In the genomic region with DNA sequence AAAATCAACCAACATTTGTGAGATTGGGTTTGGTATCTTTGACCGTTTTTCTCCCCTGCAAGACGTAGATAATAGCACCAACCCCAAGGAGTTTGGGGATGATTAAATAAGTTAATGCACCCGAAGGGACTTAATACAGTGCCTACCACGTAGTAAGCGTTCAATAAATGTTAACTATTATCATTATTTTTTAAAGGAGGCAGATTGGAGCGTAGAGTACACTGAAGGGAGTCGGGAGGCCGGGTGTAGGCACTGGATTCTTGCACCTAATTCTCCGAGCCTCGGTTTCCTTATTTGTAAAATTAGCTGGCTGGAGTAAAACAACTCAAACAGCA, we compare ENCODE assay signal across 8 cellular contexts. TPM values are rescaled to one million over a fixed set of nuclear protein-coding genes. Genes with fewer than 3 reads are reported as not detected.
A peak's percentile ranks its signal among the peaks of the same experiment; 100 is the strongest.
DNase-seq lines count a peak whose midpoint lies in the region; ATAC-seq and TF ChIP-seq lines count a peak whose summit lies in the region.

No MANE protein-coding gene starts in this region.

- H3K4me3 ChIP-seq in GM12864 (ENCODE audit: low read depth, low read length) = peak overlapping the region; percentile 73
- H3K4me3 ChIP-seq in PC-3 (ENCODE audit: low read length) = peak overlapping the region; percentile 90
- H3K4me3 ChIP-seq in esophagus (ENCODE audit: low read depth in 1 of 2, low read length in 2 of 2) = peak overlapping the region; percentile 93 to 94
- peak overlapping the region; percentile 47 for H3K4me3 ChIP-seq in trophoblast cell (ENCODE audit: low read depth, low read length)

- H3K79me2 ChIP-seq in PC-3 (ENCODE audit: low read length) (peaks cover 47% of the 10 kb centered on the region), trophoblast cell (ENCODE audit: control insufficient read depth, insufficient read depth, low read length, poor library complexity) (peaks cover 12% of the 10 kb centered on the region)

- H3K36me3 ChIP-seq in PC-3 (ENCODE audit: low read depth, low read length) (no peaks in the 10 kb centered on the region), esophagus (ENCODE audit: control insufficient read depth in 2 of 2, insufficient read depth in 2 of 2, low read length in 1 of 2) (no peaks in the 10 kb centered on the region), trophoblast cell (ENCODE audit: control insufficient read depth in 1 of 2, insufficient read depth in 2 of 2, low read length in 2 of 2) (no peaks in the 10 kb centered on the region)

- H4K20me1 ChIP-seq in PC-3 (ENCODE audit: low read length) = peaks cover 31% of the 10 kb centered on the region

- WGBS in esophagus, 2 donors = 13 to 14% methylated on average over 10 of the region's 10 CpGs
- WGBS in trophoblast cell (ENCODE audit: extremely low coverage, insufficient coverage, insufficient read length) = no CpG with 5 or more reads among the region's 10 CpGs

- H2BK5ac ChIP-seq in trophoblast cell (ENCODE audit: low read depth, low read length, poor library complexity) = peak overlapping the region; percentile 21

- H3K27me3 ChIP-seq in PC-3 (ENCODE audit: low read length) = no peaks in the 10 kb centered on the region
- H3K27me3 ChIP-seq in esophagus (ENCODE audit: control insufficient read depth in 1 of 2, insufficient read depth in 2 of 2, low read length in 2 of 2) = no peaks in the 10 kb centered on the region
- H3K27me3 ChIP-seq in trophoblast cell (ENCODE audit: insufficient read depth, low read length) = no peaks in the 10 kb centered on the region

- no peaks in the 10 kb centered on the region for H3F3A ChIP-seq in PC-3 (ENCODE audit: low read length, unreplicated experiment)

- ATAC-seq in PC-3 (no peak; the same call in 1 of the 2 replicates), GM21390 (IDR thresholded peaks at IDR 0.05; ENCODE audit: unreplicated experiment) (no peak)

- CTCF ChIA-PET in PC-3 (lab: Charles Lee) = interaction anchor here (1.3 to 1.9 kb wide), 2 partner anchors 100 to 101 kb away, joined by 4 to 13 read pairs; no protein-coding TSS in a partner anchor

- DNase-seq in GM12864 (ENCODE audit: low read depth) (no peak), PC-3 (no peak), trophoblast cell (no peak), HCEC 1CT (no peak), MV-4-11 (lab: John Stamatoyannopoulos, UW) (no peak)
- DNase-seq in activated CD4-positive, alpha-beta T cell treated with anti-CD3 and anti-CD28 coated beads, Interleukin-2, amount 50 U/mL, for 4 hours = no peak

- intact Hi-C loops in PC-3 (cut with micrococcal nuclease) = loop anchor here (1.0 to 2.0 kb wide), 3 partner anchors 33 to 100 kb away; no protein-coding TSS in a partner anchor

- H3K23ac ChIP-seq in trophoblast cell (ENCODE audit: low read length) = no peak overlapping the region

- TSS peak; percentile 97 for BruUV-seq in PC-3 (replicated peaks; lab: Mats Ljungman, UMichigan)

- H2AFZ ChIP-seq in PC-3 (ENCODE audit: low read length) = peak overlapping the region; percentile 93
- peak overlapping the region; percentile 57 for H2AFZ ChIP-seq in trophoblast cell (ENCODE audit: insufficient read depth, low read length, poor library complexity)

- H3K18ac ChIP-seq in trophoblast cell (ENCODE audit: low read length) = no peak overlapping the region

- TF ChIP-seq CTCF in GM12864 (IDR thresholded peaks at IDR 0.05; ENCODE audit: low read depth, low read length, missing control alignments) (no peak), PC-3 (conservative IDR thresholded peaks at IDR 0.05; ENCODE audit: low read depth, low read length) (no peak)

- H3K9ac ChIP-seq in PC-3 (ENCODE audit: low read length) (peak overlapping the region; percentile 92), trophoblast cell (ENCODE audit: low read length) (peak overlapping the region; percentile 69)

- peak overlapping the region; percentile 77 for H4K8ac ChIP-seq in trophoblast cell (ENCODE audit: low read depth, low read length)

- no peak overlapping the region for H3K14ac ChIP-seq in trophoblast cell (ENCODE audit: low read length)

- POLR2A ChIA-PET in PC-3 (lab: Charles Lee; ENCODE audit: unreplicated experiment) = no interaction called here

- peaks cover 10% of the 10 kb centered on the region for H3K79me1 ChIP-seq in trophoblast cell (ENCODE audit: low read length)

- H2BK12ac ChIP-seq in trophoblast cell (ENCODE audit: low read length) = no peak overlapping the region

- H2AK5ac ChIP-seq in trophoblast cell (ENCODE audit: low read length) = no peak overlapping the region

- peak overlapping the region; percentile 87 for H3K4me2 ChIP-seq in PC-3 (ENCODE audit: low read length)
- H3K4me2 ChIP-seq in trophoblast cell (ENCODE audit: low read length) = peak overlapping the region; percentile 79

- H4K91ac ChIP-seq in trophoblast cell (ENCODE audit: low read depth, low read length) = no peak overlapping the region

- H3K4me1 ChIP-seq in PC-3 (ENCODE audit: insufficient read depth, low read length) (peaks cover 11% of the 10 kb centered on the region; the same call in 1 of the 2 replicates), esophagus (ENCODE audit: control insufficient read depth in 2 of 2, insufficient read depth in 2 of 2, low read length in 1 of 2) (peaks cover 0 to 2% of the 10 kb centered on the region in 2 donors), trophoblast cell (ENCODE audit: control insufficient read depth in 1 of 2, insufficient read depth in 2 of 2, low read length in 2 of 2) (peaks cover 0 to 6% of the 10 kb centered on the region in 2 experiments)

- no peak overlapping the region for H2BK120ac ChIP-seq in trophoblast cell (ENCODE audit: insufficient read depth, low read length, poor library complexity)

- H3K9me2 ChIP-seq in PC-3 (replicated peaks; ENCODE audit: low read length) = no peaks in the 10 kb centered on the region

- H3K27ac ChIP-seq in PC-3 (ENCODE audit: low read length) (no peak overlapping the region), esophagus (ENCODE audit: low read depth in 2 of 2, low read length in 1 of 2) (peak overlapping the region; percentile 69 to 89), trophoblast cell (ENCODE audit: low read depth, low read length) (no peak overlapping the region)

- no peak overlapping the region for H3K4ac ChIP-seq in trophoblast cell (ENCODE audit: low read depth, low read length)

- no peaks in the 10 kb centered on the region for H3K9me3 ChIP-seq in PC-3 (ENCODE audit: low read length)
- H3K9me3 ChIP-seq in esophagus (ENCODE audit: control insufficient read depth in 2 of 2, insufficient read depth in 1 of 2, low read depth in 1 of 2, low read length in 1 of 2) = no peaks in the 10 kb centered on the region
- H3K9me3 ChIP-seq in trophoblast cell (ENCODE audit: insufficient read depth, low read depth, low read length) = no peaks in the 10 kb centered on the region

- peak overlapping the region; percentile 41 for H4K12ac ChIP-seq in trophoblast cell (ENCODE audit: low read depth, low read length)

RNA-seq across cellular contexts. Expression of a gene that starts 0.4 kb away (rescaled TPM):
- 17.6 and 35.0 TPM in 2 replicates for total RNA-seq in PC-3 (2014; rRNA removed)
- polyA plus RNA-seq in esophagus = 1 to 10 TPM; 2.8 to 4.9 TPM
- polyA plus RNA-seq in trophoblast cell (2013) = 19.9 and 20.5 TPM in 2 replicates

Comparison
In these comparisons a context has a peak if more than half of its experiments do, and no peak if none do; other contexts are left out.
1. H3K27ac ChIP-seq: peak in esophagus (2 of 2); none in PC-3 (single experiment) and trophoblast cell (single experiment).
2. Peak in every context shown above with its lines, with median percentiles within 50 percentile points of each other: H3K4me3 ChIP-seq.